ENCODE assay signal across 21 cellular contexts in genomic region chr5:1752881-1753280, GRCh38. TPM values are rescaled to one million over a fixed set of nuclear protein-coding genes. Genes with fewer than 3 reads are reported as not detected.
A peak's percentile ranks its signal among the peaks of the same experiment; 100 is the strongest.
DNase-seq lines count a peak whose midpoint lies in the region; ATAC-seq and TF ChIP-seq lines count a peak whose summit lies in the region.
"Had no signal": no experiment of that assay in that cellular context is flagged by ENCODE, and none has a peak within 500 bp of the region (broad histone marks: within the 10 kb centered on the region; RNA-seq: fewer than 3 reads in every experiment).

No MANE protein-coding gene starts in this region.

- H3K9me3 ChIP-seq in lower lobe of right lung (no peaks in the 10 kb centered on the region), suprapubic skin (no peaks in the 10 kb centered on the region), SJCRH30 (replicated peaks) (no peaks in the 10 kb centered on the region)
- H3K9me3 ChIP-seq: A549 had no signal

- no peak for ATAC-seq in activated T-cell treated with anti-CD3 and anti-CD28 coated beads, Interleukin-2, amount 50 U/mL, for 72 hours (replicated peaks in 1 of 2)
- no peak for ATAC-seq in lower lobe of right lung
- ATAC-seq: PC-3 had no signal

- H3K4me1 Mint-ChIP-seq in activated T-cell treated with anti-CD3 and anti-CD28 coated beads, Interleukin-2, amount 50 U/mL, for 24 hours (ENCODE audit: low read depth), result no peaks in the 10 kb centered on the region
- H3K4me1 Mint-ChIP-seq in activated T-cell treated with anti-CD3 and anti-CD28 coated beads, Interleukin-2, amount 50 U/mL, for 72 hours (ENCODE audit: low read depth), result no peaks in the 10 kb centered on the region
- no peaks in the 10 kb centered on the region for H3K4me1 Mint-ChIP-seq in chondrocyte (ENCODE audit: low read depth)

- intact Hi-C loops in lower lobe of right lung (cut with DNase I), result no loop called here

- peaks cover 14% of the 10 kb centered on the region for H3K27me3 ChIP-seq in lower lobe of right lung (ENCODE audit: low read depth)
- peaks cover 27% of the 10 kb centered on the region for H3K27me3 ChIP-seq in suprapubic skin
- no peaks in the 10 kb centered on the region for H3K27me3 ChIP-seq in SJCRH30

- H3K27me3 Mint-ChIP-seq in activated T-cell treated with anti-CD3 and anti-CD28 coated beads, Interleukin-2, amount 50 U/mL, for 24 hours, result peaks cover 13% of the 10 kb centered on the region
- H3K27me3 Mint-ChIP-seq in activated T-cell treated with anti-CD3 and anti-CD28 coated beads, Interleukin-2, amount 50 U/mL, for 72 hours (ENCODE audit: low read depth), result no peaks in the 10 kb centered on the region
- H3K27me3 Mint-ChIP-seq in chondrocyte (ENCODE audit: low read depth), result peaks cover 11% of the 10 kb centered on the region

- H3K27ac Mint-ChIP-seq in activated T-cell treated with anti-CD3 and anti-CD28 coated beads, Interleukin-2, amount 50 U/mL, for 24 hours, result no peak overlapping the region
- no peak overlapping the region for H3K27ac Mint-ChIP-seq in activated T-cell treated with anti-CD3 and anti-CD28 coated beads, Interleukin-2, amount 50 U/mL, for 72 hours
- no peak overlapping the region for H3K27ac Mint-ChIP-seq in chondrocyte (ENCODE audit: unreplicated experiment)
- H3K27ac Mint-ChIP-seq: CD4-positive, alpha-beta T cell; HFFc6 had no signal

- H3K4me1 ChIP-seq in lower lobe of right lung (no peaks in the 10 kb centered on the region), suprapubic skin (no peaks in the 10 kb centered on the region), SJCRH30 (no peaks in the 10 kb centered on the region)
- H3K4me1 ChIP-seq: A549 had no signal

- WGBS in suprapubic skin, result 77% methylated on average over 14 of the region's 16 CpGs

- H3K9me3 Mint-ChIP-seq in activated T-cell treated with anti-CD3 and anti-CD28 coated beads, Interleukin-2, amount 50 U/mL, for 24 hours, result no peaks in the 10 kb centered on the region
- H3K9me3 Mint-ChIP-seq in activated T-cell treated with anti-CD3 and anti-CD28 coated beads, Interleukin-2, amount 50 U/mL, for 72 hours, result no peaks in the 10 kb centered on the region
- no peaks in the 10 kb centered on the region for H3K9me3 Mint-ChIP-seq in chondrocyte (ENCODE audit: low read depth)
- H3K9me3 Mint-ChIP-seq: CD4-positive, alpha-beta T cell; HFFc6 had no signal

- H3K4me3 ChIP-seq in lower lobe of right lung (no peak overlapping the region), suprapubic skin (no peak overlapping the region), SJCRH30 (no peak overlapping the region)
- H3K4me3 ChIP-seq: A549, MG63 had no signal

- TF ChIP-seq POLR2A in suprapubic skin (IDR thresholded peaks at IDR 0.05), result no peak

- no peak overlapping the region for H3K4me3 Mint-ChIP-seq in activated T-cell treated with anti-CD3 and anti-CD28 coated beads, Interleukin-2, amount 50 U/mL, for 24 hours
- H3K4me3 Mint-ChIP-seq in activated T-cell treated with anti-CD3 and anti-CD28 coated beads, Interleukin-2, amount 50 U/mL, for 72 hours, result no peak overlapping the region
- no peak overlapping the region for H3K4me3 Mint-ChIP-seq in chondrocyte (ENCODE audit: unreplicated experiment)
- H3K4me3 Mint-ChIP-seq: CD4-positive, alpha-beta T cell; HFFc6 had no signal

- H3K27ac ChIP-seq in lower lobe of right lung, result no peak overlapping the region
- H3K27ac ChIP-seq in suprapubic skin, result no peak overlapping the region
- H3K27ac ChIP-seq in SJCRH30, result no peak overlapping the region
- H3K27ac ChIP-seq: A549, KMS-11 had no signal

- in situ Hi-C loops in G401 (cut with HindIII; ENCODE audit: low sequenced_read_pairs), result no loop called here

- TF ChIP-seq CTCF in chondrocyte (IDR thresholded peaks at IDR 0.05) (no peak), lower lobe of right lung (IDR thresholded peaks at IDR 0.05) (no peak), suprapubic skin (IDR thresholded peaks at IDR 0.05) (no peak)

- TF ChIP-seq EP300 in suprapubic skin (IDR thresholded peaks at IDR 0.05), result no peak

- no peaks in the 10 kb centered on the region for H3K36me3 Mint-ChIP-seq in activated T-cell treated with anti-CD3 and anti-CD28 coated beads, Interleukin-2, amount 50 U/mL, for 24 hours (ENCODE audit: low read depth)
- H3K36me3 Mint-ChIP-seq in activated T-cell treated with anti-CD3 and anti-CD28 coated beads, Interleukin-2, amount 50 U/mL, for 72 hours (ENCODE audit: insufficient read depth in 2 of 2), result no peaks in the 10 kb centered on the region
- no peaks in the 10 kb centered on the region for H3K36me3 Mint-ChIP-seq in chondrocyte (ENCODE audit: low read depth)

- no peaks in the 10 kb centered on the region for H3K36me3 ChIP-seq in lower lobe of right lung
- no peaks in the 10 kb centered on the region for H3K36me3 ChIP-seq in suprapubic skin
- H3K36me3 ChIP-seq in SJCRH30, result no peaks in the 10 kb centered on the region
- H3K36me3 ChIP-seq: MG63 had no signal

- peak; percentile 13 for DNase-seq in activated T-cell treated with anti-CD3 and anti-CD28 coated beads, Interleukin-2, amount 50 U/mL, for 24 hours
- no peak for DNase-seq in activated T-cell treated with anti-CD3 and anti-CD28 coated beads, Interleukin-2, amount 50 U/mL, for 72 hours
- DNase-seq in chondrocyte (ENCODE audit: low spot score) (peak; percentile 65), lower lobe of right lung (peak; percentile 28), suprapubic skin (ENCODE audit: low spot score in 2 of 2) (peak; percentile 36 to 68), G401 (ENCODE audit: low spot score) (no peak), SJCRH30 (no peak), Kasumi-1 (lab: John Stamatoyannopoulos, UW) (no peak)
- DNase-seq: Calu3; CD4-positive, alpha-beta T cell; DMS79; HFFc6; MG63; NCI-H1092 treated with DMSO at 0.1 percent for 48 hours; NCI-H1694; NCI-H2107; NCI-H345; NCI-H69; PC-3 had no signal

RNA-seq across cellular contexts. Expression of gene MRPL36, which starts 46.8 kb away (rescaled TPM):
- total RNA-seq in activated T-cell treated with anti-CD3 and anti-CD28 coated beads, Interleukin-2, amount 50 U/mL, for 72 hours, result 10 to 100 TPM; 48.1 to 52.2 TPM
- total RNA-seq in chondrocyte (37.4 to 50.8 TPM (median 48.3 TPM) in 3 replicates), lower lobe of right lung (25.1 TPM), suprapubic skin (10 to 100 TPM; 13.7 to 62.5 (median 41.2) TPM)
- 39.4 and 85.0 TPM in 2 replicates for total RNA-seq in G401 (2014; rRNA removed; shearing (Covaris generic))
- total RNA-seq in SJCRH30 (2014; rRNA removed; shearing (Covaris generic)), result 46.9 and 52.5 TPM in 2 replicates

RNA-seq across cellular contexts. Expression of gene NDUFS6, which starts 48.3 kb away (rescaled TPM):
- 10 to 100 TPM; 21.9 to 22.3 TPM for total RNA-seq in activated T-cell treated with anti-CD3 and anti-CD28 coated beads, Interleukin-2, amount 50 U/mL, for 72 hours
- total RNA-seq in chondrocyte, result 23.7 to 31.3 TPM (median 25.7 TPM) in 3 replicates
- total RNA-seq in lower lobe of right lung, result 21.3 TPM
- 10 to 100 TPM; 38.9 to 64.5 (median 51.2) TPM for total RNA-seq in suprapubic skin
- 94.3 and 107 TPM in 2 replicates for total RNA-seq in G401 (2014; rRNA removed; shearing (Covaris generic))
- 39.2 and 50.9 TPM in 2 replicates for total RNA-seq in SJCRH30 (2014; rRNA removed; shearing (Covaris generic))

Comparison
In these comparisons a context has a peak if more than half of its experiments do, and no peak if none do; other contexts are left out.
1. DNase-seq: peak in activated T-cell treated with anti-CD3 and anti-CD28 coated beads, Interleukin-2, amount 50 U/mL, for 24 hours (single experiment), chondrocyte (single experiment), lower lobe of right lung (single experiment) and suprapubic skin (2 of 2); none in activated T-cell treated with anti-CD3 and anti-CD28 coated beads, Interleukin-2, amount 50 U/mL, for 72 hours (0 of 2), G401 (single experiment), SJCRH30 (0 of 2) and Kasumi-1 (0 of 2).